8 cellular contexts compared by ENCODE assay signal in genomic region chr7:127447326-127447945, GRCh38. TPM values are rescaled to one million over a fixed set of nuclear protein-coding genes. Genes with fewer than 3 reads are reported as not detected.
DNase-seq lines count a peak whose midpoint lies in the region; ATAC-seq and TF ChIP-seq lines count a peak whose summit lies in the region.

No MANE protein-coding gene starts in this region.

- ATAC-seq in GM19023 (IDR thresholded peaks at IDR 0.05; ENCODE audit: unreplicated experiment) (peak; percentile 100), HG03095 (IDR thresholded peaks at IDR 0.05; ENCODE audit: unreplicated experiment) (peak; percentile 100)

- no peak overlapping the region for H3K27ac Mint-ChIP-seq in CD14-positive monocyte

- H3K4me3 Mint-ChIP-seq in CD14-positive monocyte = no peak overlapping the region

- no peaks in the 10 kb centered on the region for H3K4me1 Mint-ChIP-seq in CD14-positive monocyte

- intact Hi-C loops in CD14-positive monocyte (cut with micrococcal nuclease) = no loop called here

- DNase-seq in CD14-positive monocyte (ENCODE audit: low spot score) = peak; percentile 57
- DNase-seq in NCI-H748 (lab: John Stamatoyannopoulos, UW; ENCODE audit: unreplicated experiment) = peak; percentile 74
- DNase-seq in activated CD8-positive, alpha-beta memory T cell treated with anti-CD3 and anti-CD28 coated beads, Interleukin-2, amount 50 U/mL, for 24 hours (ENCODE audit: extremely low read depth) = peak; percentile 9
- peak; percentile 70 for DNase-seq in germinal center (ENCODE audit: low spot score)
- DNase-seq in stimulated activated CD4-positive, alpha-beta T cell treated with anti-CD3 and anti-CD28 coated beads, Interleukin-4, amount 100 ng/mL, for 1 hour = peak; percentile 39
- DNase-seq in cortex of kidney (lab: John Stamatoyannopoulos, UW) = no peak

- H3K9me3 Mint-ChIP-seq in CD14-positive monocyte = peaks cover 13 to 19% (median 16%) of the 10 kb centered on the region in 7 donors

- peaks cover 25 to 47% (median 34%) of the 10 kb centered on the region in 3 donors for H3K27me3 Mint-ChIP-seq in CD14-positive monocyte (ENCODE audit: low read depth in 3 of 3)

- TF ChIP-seq CTCF in CD14-positive monocyte (IDR thresholded peaks at IDR 0.05) = peak; percentile 79

- H3K36me3 Mint-ChIP-seq in CD14-positive monocyte = no peaks in the 10 kb centered on the region

RNA-seq across cellular contexts. Expression of gene ZNF800, which starts 54.9 kb away (rescaled TPM):
- 10 to 100 TPM; 11.8 to 19.6 TPM for polyA plus RNA-seq in CD14-positive monocyte
